Comparison of ENCODE assay signal across 7 cellular contexts in genomic region chr10:87498106-87498789, GRCh38. TPM values are rescaled to one million over a fixed set of nuclear protein-coding genes. Genes with fewer than 3 reads are reported as not detected.
DNase-seq lines count a peak whose midpoint lies in the region; ATAC-seq, FAIRE-seq and TF ChIP-seq lines count a peak whose summit lies in the region.
"Not testable (repeated sequence)": the region's sequence is repeated elsewhere in the genome, so short reads cannot be mapped to it uniquely, and the experiment has no call there.

No MANE protein-coding gene starts in this region.

- not testable (repeated sequence) for H3K27me3 ChIP-seq in Caco-2 (replicated peaks; ENCODE audit: control insufficient read depth, insufficient read depth, low read length); RWPE2 (ENCODE audit: insufficient read depth, poor library complexity, severe bottlenecking); K562 (ENCODE audit: control insufficient read depth in 2 of 2, insufficient read depth in 2 of 2, low read length in 2 of 2); left lung; trophoblast cell (ENCODE audit: insufficient read depth, low read length)

- H3K4me2 ChIP-seq in K562 (ENCODE audit: insufficient read depth, low read length); trophoblast cell (ENCODE audit: low read length): not testable (repeated sequence)

- in situ Hi-C loops in K562 (cut with MboI) = not testable (repeated sequence)

- not testable (repeated sequence) for H3K36me3 Mint-ChIP-seq in Caco-2 (ENCODE audit: insufficient read depth, unreplicated experiment)

- H3K4me3 Mint-ChIP-seq in Caco-2 (ENCODE audit: unreplicated experiment) = peak overlapping the region; percentile 33

- not testable (repeated sequence) for H3K4me3 ChIP-seq in Caco-2 (ENCODE audit: low read depth, low read length); RWPE2 (ENCODE audit: severe bottlenecking); K562; left lung; trophoblast cell (ENCODE audit: low read depth, low read length)

- H3K79me1 ChIP-seq in trophoblast cell (ENCODE audit: low read length) = not testable (repeated sequence)

- not testable (repeated sequence) for H2BK12ac ChIP-seq in trophoblast cell (ENCODE audit: low read length)

- not testable (repeated sequence) for H3K9me3 ChIP-seq in Caco-2; RWPE2 (ENCODE audit: severe bottlenecking); K562 (replicated peaks; ENCODE audit: control insufficient read depth, insufficient read depth, low read depth, low read length); left lung; trophoblast cell (ENCODE audit: insufficient read depth, low read depth, low read length)

- TF ChIP-seq RAD21 in K562 (CRISPR knock-in tag; conservative IDR thresholded peaks at IDR 0.05 in 1 of 2, IDR thresholded peaks at IDR 0.05 in 1 of 2) = not testable (repeated sequence)

- H3K4ac ChIP-seq in trophoblast cell (ENCODE audit: low read depth, low read length) = not testable (repeated sequence)

- TF ChIP-seq CTCF in Caco-2 (IDR thresholded peaks at IDR 0.05; ENCODE audit: insufficient read depth in 1 of 2, low read depth in 1 of 2, low read length in 1 of 2, severe bottlenecking in 1 of 2, unreplicated experiment in 1 of 2); RWPE2 (IDR thresholded peaks at IDR 0.05; ENCODE audit: poor library complexity, severe bottlenecking); K562 (IDR thresholded peaks at IDR 0.05 in 2 of 3, conservative IDR thresholded peaks at IDR 0.05 in 1 of 3; ENCODE audit: insufficient read depth in 2 of 3, low read depth in 1 of 3, low read length in 3 of 3); left lung (IDR thresholded peaks at IDR 0.05): not testable (repeated sequence)

- peaks cover 13% of the 10 kb centered on the region for H3K4me1 Mint-ChIP-seq in Caco-2 (ENCODE audit: low read depth, unreplicated experiment)

- not testable (repeated sequence) for H3K18ac ChIP-seq in trophoblast cell (ENCODE audit: low read length)

- H3K27ac Mint-ChIP-seq in Caco-2 (ENCODE audit: unreplicated experiment) = peak overlapping the region; percentile 33

- peaks cover 12% of the 10 kb centered on the region for H3K9me3 Mint-ChIP-seq in Caco-2 (ENCODE audit: unreplicated experiment)

- not testable (repeated sequence) for H3K9me1 ChIP-seq in K562 (ENCODE audit: control insufficient read depth, insufficient read depth, low read length)

- CTCF ChIA-PET in Caco-2 (lab: Charles Lee); K562 (lab: Yijun Ruan, JAX; ENCODE audit: low intra/inter-chr PET ratio): not testable (repeated sequence)

- FAIRE-seq in K562 (lab: Jason Lieb, UNC) = not testable (repeated sequence)
- peak; percentile 85 for FAIRE-seq in endometrium (lab: Jason Lieb, UNC)

- not testable (repeated sequence) for H2AK5ac ChIP-seq in trophoblast cell (ENCODE audit: low read length)

- TF ChIP-seq POLR2A in K562 (conservative IDR thresholded peaks at IDR 0.05) = not testable (repeated sequence)

- not testable (repeated sequence) for H3K36me3 ChIP-seq in Caco-2 (ENCODE audit: control insufficient read depth, insufficient read depth, low read length); RWPE2 (ENCODE audit: low read depth); K562 (ENCODE audit: control insufficient read depth, insufficient read depth, low read length); left lung; trophoblast cell (ENCODE audit: control insufficient read depth in 1 of 2, insufficient read depth in 2 of 2, low read length in 2 of 2)

- H4K91ac ChIP-seq in trophoblast cell (ENCODE audit: low read depth, low read length) = not testable (repeated sequence)

- H4K8ac ChIP-seq in trophoblast cell (ENCODE audit: low read depth, low read length) = not testable (repeated sequence)

- H4K12ac ChIP-seq in trophoblast cell (ENCODE audit: low read depth, low read length) = not testable (repeated sequence)

- not testable (repeated sequence) for H3K23ac ChIP-seq in trophoblast cell (ENCODE audit: low read length)

- H3K14ac ChIP-seq in trophoblast cell (ENCODE audit: low read length) = not testable (repeated sequence)

- not testable (repeated sequence) for BruUV-seq in Caco-2 (replicated peaks; lab: Mats Ljungman, UMichigan); K562 (replicated peaks; lab: Mats Ljungman, UMichigan)

- H3K27me3 Mint-ChIP-seq in Caco-2 (ENCODE audit: insufficient read depth, unreplicated experiment) = not testable (repeated sequence)

- not testable (repeated sequence) for H2BK5ac ChIP-seq in trophoblast cell (ENCODE audit: low read depth, low read length, poor library complexity)

- not testable (repeated sequence) for H4K20me1 ChIP-seq in K562 (replicated peaks; ENCODE audit: control insufficient read depth, insufficient read depth, low read length)

- not testable (repeated sequence) for H2AFZ ChIP-seq in K562 (ENCODE audit: low read depth, low read length); trophoblast cell (ENCODE audit: insufficient read depth, low read length, poor library complexity)

- H3K27ac ChIP-seq in RWPE2 (ENCODE audit: poor library complexity, severe bottlenecking); K562 (ENCODE audit: extremely low read depth, low read depth, low read length); left lung; trophoblast cell (ENCODE audit: low read depth, low read length): not testable (repeated sequence)

- H2BK120ac ChIP-seq in trophoblast cell (ENCODE audit: insufficient read depth, low read length, poor library complexity) = not testable (repeated sequence)

- not testable (repeated sequence) for TF ChIP-seq EP300 in K562 (IDR thresholded peaks at IDR 0.05; ENCODE audit: low read length)

- H3K4me1 ChIP-seq in Caco-2 = peaks cover 19% of the 10 kb centered on the region
- H3K4me1 ChIP-seq in RWPE2 (ENCODE audit: insufficient read depth, poor library complexity, severe bottlenecking); left lung; trophoblast cell (ENCODE audit: control insufficient read depth in 1 of 2, insufficient read depth in 2 of 2, low read length in 2 of 2): not testable (repeated sequence)
- peaks cover 0 to 11% of the 10 kb centered on the region in 2 experiments; a peak in 3 of 5 replicates for H3K4me1 ChIP-seq in K562 (replicated peaks in 1 of 2; ENCODE audit: control insufficient read depth in 2 of 2, insufficient read depth in 2 of 2, low read length in 2 of 2)

- H3K9ac ChIP-seq in K562 (ENCODE audit: insufficient read depth in 1 of 2, low read depth in 2 of 2, low read length in 2 of 2); trophoblast cell (ENCODE audit: low read length): not testable (repeated sequence)

- DNase-seq in Caco-2 = peak in 1 of 2 experiments; percentile 11
- DNase-seq in HCEC 1CT = peak; percentile 16
- DNase-seq in RWPE2 (ENCODE audit: low spot score); K562 (ENCODE audit: extremely low read depth in 1 of 4, low spot score in 3 of 4); left lung: not testable (repeated sequence)
- peak; percentile 0 to 71 for DNase-seq in trophoblast cell

- POLR2A ChIA-PET in Caco-2 (lab: Charles Lee); K562 (lab: Yijun Ruan, JAX): not testable (repeated sequence)

- H3K79me2 ChIP-seq in K562 (ENCODE audit: control insufficient read depth, insufficient read depth, low read length) = peaks cover 17% of the 10 kb centered on the region
- H3K79me2 ChIP-seq in trophoblast cell (ENCODE audit: control insufficient read depth, insufficient read depth, low read length, poor library complexity) = not testable (repeated sequence)

- no CpG with 5 or more reads among the region's 4 CpGs for WGBS in K562 (ENCODE audit: insufficient coverage, low coverage, missing lambda C conversion rate)
- no CpG with 5 or more reads among the region's 4 CpGs for whole genome bisulfite sequencing in trophoblast cell (ENCODE audit: extremely low coverage, insufficient coverage, insufficient read length)

- intact Hi-C loops in Caco-2 (cut with micrococcal nuclease; ENCODE audit: unreplicated experiment); K562 (cut with micrococcal nuclease); left lung (cut with DNase I): not testable (repeated sequence)

- ATAC-seq in RWPE2 (ENCODE audit: low read depth) = peak; percentile 41; the same call in 1 of the 3 replicates
- not testable (repeated sequence) for ATAC-seq in K562
- peak; percentile 44 for ATAC-seq in left lung

TF ChIP-seq in K562, 482 proteins besides CTCF, POLR2A, EP300 and RAD21:
- 0 out of 2 replicates have a peak, but pooled peaks have one; percentile 11 for TF ChIP-seq RFX5 (IDR thresholded peaks at IDR 0.05; ENCODE audit: low read depth, low read length)
TF ChIP-seq in K562: peak in this region for 1; not testable (repeated sequence) for 481.

RNA-seq across cellular contexts. Expression of gene MINPP1, which starts 6.4 kb away (rescaled TPM):
- total RNA-seq in Caco-2 (2022) (24.8 and 26.6 TPM in 2 replicates), K562 (2014; rRNA removed) (27.2 and 29.5 TPM in 2 replicates), K562 (2014; rRNA removed; fragmentation: Illumina TruSeq; extraction: Trizol) (33.9 and 39.9 TPM in 2 replicates), K562 (2015; rRNA removed; fragmentation: Illumina TruSeq; extraction: Trizol) (23.1 and 23.3 TPM in 2 replicates), K562 (2021) (41.4 and 44.5 TPM in 2 replicates), left lung (10 to 100 TPM; 16.8 to 19.5 TPM)
- 12.4 and 26.5 TPM in 2 replicates for total RNA-seq in K562 (2011; cell fraction: chromatin; rRNA removed; ENCODE audit: low replicate concordance)
- total RNA-seq in K562 (2011; cell fraction: nucleolus; rRNA removed) = 26.6 and 27.0 TPM in 2 replicates
- 24.2 and 28.8 TPM in 2 replicates for total RNA-seq in K562 (2011; cell fraction: nucleoplasm; rRNA removed)
- polyA plus RNA-seq in K562 (2011; rRNA removed) (8.5 and 12.6 TPM in 2 replicates), K562 (2014; fragmentation: Illumina TruSeq; extraction: Trizol) (35.4 and 36.2 TPM in 2 replicates), K562 (2014; fragmentation: Nextera tagmentation; extraction: Ambion mirVana) (10 to 100 TPM; 11.5 to 12.0 TPM), K562 (2014; rRNA removed) (22.7 and 27.1 TPM in 2 replicates)
- polyA plus RNA-seq in K562 (2011; cell fraction: cytosol; rRNA removed) = 3.6 and 13.7 TPM in 2 replicates
- polyA plus RNA-seq in K562 (2011; cell fraction: nucleus; rRNA removed) = 3.9 and 7.8 TPM in 2 replicates
- 29.9 and 32.9 TPM in 2 replicates for polyA plus RNA-seq in K562 (2012)
- polyA minus RNA-seq in K562 (2011; rRNA and poly(A)+ RNA removed) = 7.9 and 10.2 TPM in 2 replicates
- polyA minus RNA-seq in K562 (2011; cell fraction: cytosol; rRNA and poly(A)+ RNA removed) = 6.0 and 8.0 TPM in 2 replicates
- polyA minus RNA-seq in K562 (2011; cell fraction: nucleus; rRNA and poly(A)+ RNA removed) = 11.7 and 14.5 TPM in 2 replicates
- polyA plus RNA-seq in trophoblast cell (2013) = 13.6 and 13.9 TPM in 2 replicates
